In genomic region chr3:180989291-180990163, GRCh38 we compare ENCODE assay signal across 8 cellular contexts. TPM values are rescaled to one million over a fixed set of nuclear protein-coding genes. Genes with fewer than 3 reads are reported as not detected.
A peak's percentile ranks its signal among the peaks of the same experiment; 100 is the strongest.
DNase-seq lines count a peak whose midpoint lies in the region; ATAC-seq and TF ChIP-seq lines count a peak whose summit lies in the region.

Gene DNAJC19, minus strand, starts transcription at chr3:180989736. Its CDS starts 134 bp downstream, at chr3:180989602.

- H3K36me3 ChIP-seq in WERI-Rb-1 (peaks cover 10% of the 10 kb centered on the region), mammary epithelial cell (ENCODE audit: insufficient read depth, low read length) (peaks cover 6% of the 10 kb centered on the region), iPS-20b (ENCODE audit: insufficient read depth, low read depth, low read length) (peaks cover 31% of the 10 kb centered on the region)

- intact Hi-C loops in mammary epithelial cell (cut with micrococcal nuclease) = loop anchor here (1.0 to 10.0 kb wide), 2 partner anchors 185 to 187 kb away; no protein-coding TSS in a partner anchor

- H3K9ac ChIP-seq in mammary epithelial cell (ENCODE audit: insufficient read depth, low read length) = peak within 1 kb of the TSS; percentile 84
- peak within 1 kb of the TSS; percentile 88 for H3K9ac ChIP-seq in iPS-20b (ENCODE audit: low read depth, low read length)

- no peaks in the 10 kb centered on the region for H4K20me1 ChIP-seq in mammary epithelial cell (ENCODE audit: insufficient read depth, low read length)

- in situ Hi-C loops in ACHN (cut with HindIII; ENCODE audit: low pct_ligation_motif_present, low pct_unique_long_range_greater_than_20kb, low sequenced_read_pairs) = no loop called here
- in situ Hi-C loops in mammary epithelial cell (cut with MboI; ENCODE audit: low sequenced_read_pairs in 2 of 2) = no loop called here

- H3K4me2 ChIP-seq in mammary epithelial cell (ENCODE audit: insufficient read depth, low read depth, low read length) = peak within 1 kb of the TSS; percentile 80

- ATAC-seq in GM18873 (IDR thresholded peaks at IDR 0.05; ENCODE audit: low FRiP score, unreplicated experiment) = peak; percentile 94
- ATAC-seq in HG03139 (IDR thresholded peaks at IDR 0.05; ENCODE audit: unreplicated experiment) = peak; percentile 96

- H3K4me1 ChIP-seq in mammary epithelial cell (ENCODE audit: insufficient read depth, low read length) = peaks cover 3% of the 10 kb centered on the region
- no peaks in the 10 kb centered on the region; the same call in 1 of the 2 replicates for H3K4me1 ChIP-seq in iPS-20b (ENCODE audit: insufficient read depth, low read length)

- H2AFZ ChIP-seq in mammary epithelial cell (ENCODE audit: low read depth, low read length) = peak within 1 kb of the TSS; percentile 100

- H3K27me3 ChIP-seq in WERI-Rb-1 (ENCODE audit: insufficient read depth, low read depth, severe bottlenecking) (peaks cover 27% of the 10 kb centered on the region), mammary epithelial cell (ENCODE audit: insufficient read depth, low read length) (no peaks in the 10 kb centered on the region), iPS-20b (ENCODE audit: insufficient read depth, low read length) (no peaks in the 10 kb centered on the region)

- H3K79me2 ChIP-seq in mammary epithelial cell (ENCODE audit: insufficient read depth, low read length) = peaks cover 26% of the 10 kb centered on the region

- H3K27ac ChIP-seq in WERI-Rb-1 = peak within 1 kb of the TSS; percentile 64
- peak within 1 kb of the TSS; percentile 77 for H3K27ac ChIP-seq in mammary epithelial cell (ENCODE audit: insufficient read depth, low read depth, low read length)
- H3K27ac ChIP-seq in iPS-20b (ENCODE audit: low read length) = peak within 1 kb of the TSS; percentile 11
- peak within 1 kb of the TSS; percentile 16 to 92 (median 86) for H3K27ac ChIP-seq in skin epidermis

- dilution Hi-C loops in mammary epithelial cell (cut with HindIII; ENCODE audit: low sequenced_read_pairs) = no loop called here

- peak within 1 kb of the TSS; percentile 85 for H3K4me3 ChIP-seq in WERI-Rb-1 (ENCODE audit: low read depth, low read length)
- peak within 1 kb of the TSS; percentile 86 to 92 (median 86) for H3K4me3 ChIP-seq in mammary epithelial cell (replicated peaks in 1 of 3; ENCODE audit: insufficient read depth in 1 of 3, low read depth in 2 of 3, low read length in 3 of 3)
- peak within 1 kb of the TSS; percentile 86 for H3K4me3 ChIP-seq in iPS-20b (ENCODE audit: low read length)
- H3K4me3 ChIP-seq in skin epidermis = peak within 1 kb of the TSS; percentile 58 to 85 (median 75)

- TF ChIP-seq CTCF in WERI-Rb-1 (IDR thresholded peaks at IDR 0.05; ENCODE audit: low read depth, low read length) (no peak), mammary epithelial cell (conservative IDR thresholded peaks at IDR 0.05 in 1 of 2, IDR thresholded peaks at IDR 0.05 in 1 of 2; ENCODE audit: extremely low read depth in 1 of 2, insufficient read depth in 1 of 2, low read depth in 1 of 2, low read length in 2 of 2) (no peak)

- BruUV-seq in mammary epithelial cell (replicated peaks; lab: Mats Ljungman, UMichigan) = TSS peak; percentile 27

- DNase-seq in ACHN (peak; percentile 96), NCI-H2227 (lab: John Stamatoyannopoulos, UW; ENCODE audit: unreplicated experiment) (peak; percentile 99), WERI-Rb-1 (peak; percentile 96), mammary epithelial cell (peak; percentile 97)

- H3K9me3 ChIP-seq in WERI-Rb-1 (ENCODE audit: severe bottlenecking) = no peaks in the 10 kb centered on the region
- no peaks in the 10 kb centered on the region for H3K9me3 ChIP-seq in mammary epithelial cell (replicated peaks; ENCODE audit: insufficient read depth, low read length)
- no peaks in the 10 kb centered on the region for H3K9me3 ChIP-seq in iPS-20b (ENCODE audit: insufficient read depth, low read depth, low read length)

- under 1% methylated on average over 17 of the region's 43 CpGs for WGBS in mammary epithelial cell (ENCODE audit: low coverage, missing lambda C conversion rate)

- CTCF ChIA-PET in mammary epithelial cell (lab: Charles Lee; ENCODE audit: low non-redundant PET) = no interaction called here

RNA-seq across cellular contexts. Expression of gene DNAJC19, which starts in this region (rescaled TPM):
- total RNA-seq in mammary epithelial cell = 10 to 100 TPM; 24.8 to 46.9 TPM
- polyA plus RNA-seq in mammary epithelial cell = 33.0 TPM
- polyA minus RNA-seq in mammary epithelial cell = 23.8 TPM

Comparison
In these comparisons a context has a peak if more than half of its experiments do, and no peak if none do; other contexts are left out.
1. Peak in every context shown above with its lines: DNase-seq, ATAC-seq, H3K4me3 ChIP-seq and H3K27ac ChIP-seq.
2. H3K27ac ChIP-seq: peak in every context shown above with its lines; median percentile 86 in skin epidermis; 77 in mammary epithelial cell; 64 in WERI-Rb-1; 11 in iPS-20b.